ENCODE assay signal across 25 cellular contexts in the genomic region with DNA sequence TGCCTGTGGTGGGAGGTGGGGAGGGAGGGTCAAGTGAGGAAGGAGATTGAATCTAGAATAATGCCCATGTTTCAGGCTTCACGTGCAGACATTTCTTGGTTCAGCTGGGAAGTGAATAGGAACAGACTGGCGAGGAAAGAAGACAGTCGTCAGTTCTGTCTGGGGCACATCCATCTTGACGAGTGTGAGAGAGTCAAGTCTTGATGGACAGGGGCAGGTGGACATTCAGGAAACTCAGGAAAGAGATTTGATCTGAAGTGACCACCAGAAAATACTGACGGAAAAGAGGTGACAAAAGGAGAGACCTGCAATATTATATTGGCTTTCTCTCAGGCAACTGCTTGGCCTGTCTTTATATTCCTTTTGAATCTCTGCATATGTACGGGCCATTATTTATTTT.
"Had no signal": no experiment of that assay in that cellular context is flagged by ENCODE, and none has a peak within 500 bp of the region (broad histone marks: within the 10 kb centered on the region; RNA-seq: fewer than 3 reads in every experiment).

No MANE protein-coding gene starts in this region.

- H3K9ac ChIP-seq: neural progenitor cell, parathyroid adenoma had no signal

- ATAC-seq: esophagus mucosa; gastroesophageal sphincter; heart left ventricle; left lobe of liver; naive thymus-derived CD4-positive, alpha-beta T cell; right cardiac atrium; stimulated activated memory B cell treated with anti-CD40 and anti-IgM and Interleukin-4, amounts not matched to agents 10 μg/mL and 1 μg/mL and 100 μg/mL, for 72 hours; stimulated activated naive CD8-positive, alpha-beta T cell treated with anti-CD3 and anti-CD28 coated beads, Interleukin-15, Interleukin-2, amounts not matched to agents 100 U/mL and 50 U/mL, for 24 hours had no signal

- H3K9me3 ChIP-seq: colonic mucosa, gastroesophageal sphincter, spleen, thoracic aorta, upper lobe of left lung had no signal

- H3K27ac ChIP-seq: colonic mucosa, epithelial cell of prostate, gastroesophageal sphincter, heart left ventricle, hepatocyte, neural progenitor cell, parathyroid adenoma, skin epidermis, spleen, thoracic aorta, tibial nerve, upper lobe of left lung had no signal

- H3K79me2 ChIP-seq: hepatocyte, parathyroid adenoma had no signal

- H3K36me3 ChIP-seq: colonic mucosa, gastroesophageal sphincter, heart left ventricle, neural progenitor cell, spleen, thoracic aorta, tibial nerve, upper lobe of left lung had no signal

- H3K4me3 ChIP-seq: colonic mucosa, gastroesophageal sphincter, heart left ventricle, hepatocyte, lung, neural progenitor cell, skin epidermis, spleen, thoracic aorta, tibial nerve, upper lobe of left lung had no signal

- H3K27me3 ChIP-seq: colonic mucosa, gastroesophageal sphincter, heart left ventricle, hepatocyte, neural progenitor cell, spleen, tibial nerve, upper lobe of left lung had no signal

- H3K4me1 ChIP-seq: colonic mucosa, gastroesophageal sphincter, heart left ventricle, neural progenitor cell, parathyroid adenoma, spleen, tibial nerve, upper lobe of left lung had no signal

- H3K4me2 ChIP-seq: hepatocyte, neural progenitor cell had no signal

- H2AFZ ChIP-seq: hepatocyte, neural progenitor cell, parathyroid adenoma had no signal

- DNase-seq: colonic mucosa; effector CD8-positive, alpha-beta T cell; endodermal cell; foreskin fibroblast; heart left ventricle; kidney; naive thymus-derived CD4-positive, alpha-beta T cell; right cardiac atrium; spleen; stimulated activated CD4-positive, alpha-beta T cell treated with anti-CD3 and anti-CD28 coated beads, Interleukin-4, amount 100 ng/mL, for 4 hours; stimulated activated naive CD8-positive, alpha-beta T cell treated with anti-CD3 and anti-CD28 coated beads, Interleukin-15, Interleukin-2, amounts not matched to agents 100 U/mL and 50 U/mL, for 24 hours; substantia nigra; upper lobe of left lung had no signal
